14 cellular contexts compared by ENCODE assay signal in the genomic region with DNA sequence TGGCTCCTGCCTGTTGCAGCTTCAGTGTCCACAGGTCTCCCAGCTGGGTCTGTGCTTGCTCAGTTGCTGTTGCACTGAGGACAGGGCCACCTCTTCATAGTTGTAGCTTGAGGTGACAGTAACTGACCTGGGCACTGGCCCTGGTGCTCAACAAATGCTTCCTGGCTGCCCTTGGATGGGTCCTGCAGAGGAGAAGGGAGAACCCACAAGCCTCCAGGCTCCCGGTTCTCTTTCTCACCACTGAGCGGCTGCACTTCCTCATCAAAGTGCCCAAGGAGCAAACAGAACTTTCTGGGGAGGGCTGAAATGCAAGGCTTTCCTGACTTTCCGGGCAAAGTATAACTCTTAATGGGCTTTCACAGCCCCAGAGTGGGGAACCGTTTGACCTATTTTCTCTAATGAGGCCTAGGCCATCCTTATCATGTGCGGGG. TPM values are rescaled to one million over a fixed set of nuclear protein-coding genes. Genes with fewer than 3 reads are reported as not detected.
DNase-seq lines count a peak whose midpoint lies in the region; ATAC-seq and TF ChIP-seq lines count a peak whose summit lies in the region.
"Had no signal": no experiment of that assay in that cellular context is flagged by ENCODE, and none has a peak within 500 bp of the region (broad histone marks: within the 10 kb centered on the region; RNA-seq: fewer than 3 reads in every experiment).

No MANE protein-coding gene starts in this region.

- DNase-seq in DND-41 (no peak), MV-4-11 (lab: John Stamatoyannopoulos, UW) (peak; percentile 54), left ventricle myocardium superior (no peak), A673 (ENCODE audit: low spot score) (no peak), NCI-H748 (lab: John Stamatoyannopoulos, UW; ENCODE audit: unreplicated experiment) (no peak), GM03348 (ENCODE audit: low spot score) (no peak)
- DNase-seq in activated CD8-positive, alpha-beta T cell treated with anti-CD3 and anti-CD28 coated beads for 36 hours: no peak
- DNase-seq: BE2C; CD8-positive, alpha-beta memory T cell; GF-D8; HCEC 1CT; MM.1S; RPMI8226 had no signal

- H4K20me1 ChIP-seq in DND-41 (ENCODE audit: insufficient read depth, low read length): no peaks in the 10 kb centered on the region

- H3K79me2 ChIP-seq in DND-41 (ENCODE audit: insufficient read depth, low read length): 0 out of 2 replicates have a peak, but pooled peaks cover 2% of the 10 kb centered on the region

- H3K9ac ChIP-seq in DND-41 (ENCODE audit: low read depth, low read length): no peak overlapping the region

- H2AFZ ChIP-seq in DND-41 (ENCODE audit: low read depth, low read length): peak overlapping the region; percentile 8; the same call in 1 of the 2 replicates

- ATAC-seq in DND-41 (ENCODE audit: insufficient read depth, low read depth) (no peak), left ventricle myocardium superior (peak; percentile 41)
- no peak for ATAC-seq in activated CD8-positive, alpha-beta T cell treated with anti-CD3 and anti-CD28 coated beads for 36 hours

- POLR2A ChIA-PET in activated CD8-positive, alpha-beta T cell treated with anti-CD3 and anti-CD28 coated beads for 36 hours (lab: Charles Lee): interaction anchor here (0.9 to 1.5 kb wide), 3 partner anchors 14 to 72 kb away, joined by 3 to 6 read pairs (median 3); no protein-coding TSS in a partner anchor
- POLR2A ChIA-PET in A673 (lab: Charles Lee; ENCODE audit: low non-redundant PET): no interaction called here

- no peak overlapping the region for H3K4me2 ChIP-seq in DND-41 (ENCODE audit: insufficient read depth, low read length)

- no peaks in the 10 kb centered on the region for H3K27me3 Mint-ChIP-seq in activated CD8-positive, alpha-beta T cell treated with anti-CD3 and anti-CD28 coated beads for 36 hours

- TF ChIP-seq CTCF in DND-41 (IDR thresholded peaks at IDR 0.05; ENCODE audit: borderline replicate concordance, extremely low read depth, low read length, poor library complexity, severe bottlenecking) (no peak), A673 (conservative IDR thresholded peaks at IDR 0.05; ENCODE audit: low read depth, low read length) (no peak)
- TF ChIP-seq CTCF in activated CD8-positive, alpha-beta T cell treated with anti-CD3 and anti-CD28 coated beads for 36 hours (IDR thresholded peaks at IDR 0.05): no peak

- no peak overlapping the region for H3K4me3 Mint-ChIP-seq in activated CD8-positive, alpha-beta T cell treated with anti-CD3 and anti-CD28 coated beads for 36 hours

- intact Hi-C loops in activated CD8-positive, alpha-beta T cell treated with anti-CD3 and anti-CD28 coated beads for 36 hours (cut with micrococcal nuclease): no loop called here
- intact Hi-C loops in left ventricle myocardium superior (cut with micrococcal nuclease): no loop called here
- intact Hi-C loops in A673 (cut with micrococcal nuclease; ENCODE audit: unreplicated experiment): loop anchor here (5.0 kb wide), 1 partner anchor 811 kb away; no protein-coding TSS in a partner anchor

- peaks cover 18% of the 10 kb centered on the region for H3K4me1 Mint-ChIP-seq in activated CD8-positive, alpha-beta T cell treated with anti-CD3 and anti-CD28 coated beads for 36 hours (ENCODE audit: low read depth)

- H3K36me3 Mint-ChIP-seq in activated CD8-positive, alpha-beta T cell treated with anti-CD3 and anti-CD28 coated beads for 36 hours (ENCODE audit: low read depth): peaks cover 15% of the 10 kb centered on the region

- H3K27me3 ChIP-seq in DND-41 (ENCODE audit: insufficient read depth, low read length, poor library complexity) (no peaks in the 10 kb centered on the region), A673 (replicated peaks; ENCODE audit: insufficient read depth, low read depth, low read length, poor library complexity) (no peaks in the 10 kb centered on the region)
- H3K27me3 ChIP-seq: BE2C had no signal

- no TSS peak for BruUV-seq in A673 (replicated peaks; lab: Mats Ljungman, UMichigan)

- peaks cover 21% of the 10 kb centered on the region for H3K4me1 ChIP-seq in DND-41 (ENCODE audit: insufficient read depth, low read length)
- H3K4me1 ChIP-seq in A673 (ENCODE audit: insufficient read depth, low read length, poor library complexity, severe bottlenecking): no peaks in the 10 kb centered on the region
- H3K4me1 ChIP-seq: BE2C had no signal

- peak overlapping the region; percentile 9 for H3K27ac Mint-ChIP-seq in activated CD8-positive, alpha-beta T cell treated with anti-CD3 and anti-CD28 coated beads for 36 hours
- H3K27ac Mint-ChIP-seq: CD8-positive, alpha-beta memory T cell had no signal

- H3K4me3 ChIP-seq in DND-41 (ENCODE audit: low read depth in 1 of 2, low read length in 2 of 2) (no peak overlapping the region), A673 (ENCODE audit: low read depth, low read length, poor library complexity, severe bottlenecking) (no peak overlapping the region)

- H3K27ac ChIP-seq in DND-41 (ENCODE audit: low read length) (peak overlapping the region; percentile 46; the same call in 1 of the 2 replicates), A673 (ENCODE audit: low read depth, low read length, poor library complexity, severe bottlenecking) (no peak overlapping the region)

- H3K36me3 ChIP-seq in DND-41 (ENCODE audit: insufficient read depth, low read length) (no peaks in the 10 kb centered on the region), A673 (ENCODE audit: insufficient read depth, low read length, poor library complexity, severe bottlenecking) (no peaks in the 10 kb centered on the region)
- H3K36me3 ChIP-seq: BE2C had no signal

- H3K9me3 ChIP-seq in DND-41 (ENCODE audit: insufficient read depth, low read length, severe bottlenecking) (peaks cover 10% of the 10 kb centered on the region), A673 (ENCODE audit: low read depth, low read length, poor library complexity, severe bottlenecking) (no peaks in the 10 kb centered on the region)
- H3K9me3 ChIP-seq: BE2C had no signal

- H3K9me3 Mint-ChIP-seq in activated CD8-positive, alpha-beta T cell treated with anti-CD3 and anti-CD28 coated beads for 36 hours: peaks cover 20% of the 10 kb centered on the region

- CTCF ChIA-PET in activated CD8-positive, alpha-beta T cell treated with anti-CD3 and anti-CD28 coated beads for 36 hours (lab: Charles Lee): interaction anchor here (0.7 to 6.3 kb wide), 26 partner anchors 13 to 794 kb away, joined by 3 to 145 read pairs (median 10); partner anchors contain the start of genes MCM6 and UBXN4
- CTCF ChIA-PET in A673 (lab: Charles Lee): interaction anchor here (0.8 to 3.0 kb wide), 4 partner anchors 8 to 809 kb away, joined by 3 to 14 read pairs (median 4); no protein-coding TSS in a partner anchor

RNA-seq across cellular contexts. Expression of gene LCT, which starts 38.7 kb away (rescaled TPM):
- total RNA-seq in activated CD8-positive, alpha-beta T cell treated with anti-CD3 and anti-CD28 coated beads for 36 hours: under 1 TPM; 0.11 to 0.29 TPM
- total RNA-seq in left ventricle myocardium superior (not detected), A673 (2021) (0.37 and 0.39 TPM in 2 replicates)
- total RNA-seq: SK-MEL-5 had no signal

RNA-seq across cellular contexts. Expression of gene UBXN4, which starts 56.6 kb away (rescaled TPM):
- total RNA-seq in activated CD8-positive, alpha-beta T cell treated with anti-CD3 and anti-CD28 coated beads for 36 hours: 100 to 1,000 TPM in 1 of 2 experiments, 10 to 100 TPM in 1; 90.5 to 105 TPM
- total RNA-seq in left ventricle myocardium superior (56.1 TPM), A673 (2021) (117 and 123 TPM in 2 replicates)
